In the genomic region with DNA sequence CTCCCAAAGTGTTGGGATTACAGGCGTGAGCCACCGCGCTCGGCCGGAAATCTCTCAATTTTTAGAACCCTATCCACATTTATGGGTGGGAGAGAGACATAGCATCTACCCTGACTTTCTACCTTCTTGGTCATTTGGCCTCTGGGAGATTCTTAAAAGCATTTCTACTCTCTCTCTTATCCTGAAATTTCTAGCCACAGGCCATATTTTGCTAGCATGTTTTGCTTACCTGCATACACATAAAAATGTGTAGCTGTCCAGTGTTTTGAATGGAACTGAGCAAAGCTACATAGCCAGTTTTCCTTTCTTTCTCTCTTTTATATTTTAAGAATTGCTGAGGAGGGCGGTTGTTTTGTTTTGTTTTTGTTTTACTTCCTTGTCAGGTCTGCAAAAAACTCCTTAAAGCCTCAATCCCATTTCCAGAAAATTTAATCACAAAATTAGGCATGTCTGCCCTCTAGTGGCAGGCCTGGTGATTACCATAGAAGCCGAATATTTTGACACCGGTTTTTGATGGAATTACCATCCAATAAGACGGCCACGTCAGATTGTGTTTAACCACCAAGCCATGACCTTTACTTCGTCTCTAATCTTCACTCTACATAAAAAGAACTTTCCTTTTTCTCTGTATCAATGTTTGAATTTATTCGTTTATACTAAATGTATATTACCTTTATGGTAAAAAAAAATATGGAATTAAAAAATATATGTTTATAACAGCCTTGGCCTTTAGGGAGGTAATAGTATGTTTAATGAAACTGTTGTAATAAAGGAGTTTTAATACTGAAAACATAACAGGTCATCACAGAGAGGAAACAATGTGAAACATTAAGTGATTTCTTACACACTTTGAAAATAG, we compare ENCODE assay signal across 8 cellular contexts. TPM values are rescaled to one million over a fixed set of nuclear protein-coding genes. Genes with fewer than 3 reads are reported as not detected.
DNase-seq lines count a peak whose midpoint lies in the region; ATAC-seq lines count a peak whose summit lies in the region.

No MANE protein-coding gene starts in this region.

- intact Hi-C loops in right cardiac atrium (cut with DNase I) (loop anchor here in 1 of 4 donors (10.0 kb wide), 1 partner anchor 336 kb away; no protein-coding TSS in a partner anchor), sciatic nerve (cut with DNase I) (no loop called here)

- H3K27ac ChIP-seq in right cardiac atrium (ENCODE audit: low read length) = no peak overlapping the region

- 41% methylated on average over 12 of the region's 12 CpGs for WGBS in right cardiac atrium

- ATAC-seq in right cardiac atrium = no peak
- ATAC-seq in sciatic nerve = peak; percentile 45

- no peaks in the 10 kb centered on the region for H3K4me1 ChIP-seq in right cardiac atrium (ENCODE audit: control insufficient read depth, insufficient read depth, low read length)

- H3K4me3 ChIP-seq in right cardiac atrium (ENCODE audit: low read length) = no peak overlapping the region

- H3K9me3 ChIP-seq in right cardiac atrium (ENCODE audit: control insufficient read depth, low read length) = no peaks in the 10 kb centered on the region

- no peaks in the 10 kb centered on the region for H3K27me3 ChIP-seq in right cardiac atrium (ENCODE audit: control insufficient read depth, insufficient read depth)

- DNase-seq in NCI-H2196 (lab: John Stamatoyannopoulos, UW; ENCODE audit: unreplicated experiment) = peak; percentile 47
- no peak for DNase-seq in NCI-H2196 treated with DMSO at 0.1 percent for 48 hours (lab: John Stamatoyannopoulos, UW; ENCODE audit: unreplicated experiment)
- DNase-seq in HuH-7 (ENCODE audit: low spot score) = peak; percentile 3
- peak; percentile 34 for DNase-seq in RPMI8226
- peak in 42 of 58 donors; percentile 1 to 76 (median 10) for DNase-seq in anterior cingulate cortex (lab: John Stamatoyannopoulos, UW)
- DNase-seq in right cardiac atrium = peak in 2 of 3 donors; percentile 44 to 73
- DNase-seq in sciatic nerve (ENCODE audit: low spot score) = peak; percentile 78
- DNase-seq in NK-92 (lab: John Stamatoyannopoulos, UW; ENCODE audit: unreplicated experiment) = no peak

RNA-seq across cellular contexts. Expression of gene OXGR1, which starts 34.4 kb away (rescaled TPM):
- total RNA-seq in right cardiac atrium (under 1 TPM in 3 of 4 donors, not detected in 1; 0.26 to 0.70 (median 0.41) TPM), sciatic nerve (0.27 TPM)
- polyA plus RNA-seq in right cardiac atrium = 0.09 TPM

Comparison
In these comparisons a context has a peak if more than half of its experiments do, and no peak if none do; other contexts are left out.
1. DNase-seq: peak in NCI-H2196 (single experiment), HuH-7 (single experiment), RPMI8226 (single experiment), anterior cingulate cortex (42 of 58), right cardiac atrium (2 of 3) and sciatic nerve (single experiment); none in NCI-H2196 treated with DMSO at 0.1 percent for 48 hours (single experiment) and NK-92 (single experiment).